In genomic region chr11:35617687-35618496, GRCh38 we compare ENCODE assay signal across 8 cellular contexts. TPM values are rescaled to one million over a fixed set of nuclear protein-coding genes. Genes with fewer than 3 reads are reported as not detected.
DNase-seq lines count a peak whose midpoint lies in the region; ATAC-seq and TF ChIP-seq lines count a peak whose summit lies in the region.

TSS of gene FJX1 (plus strand) at chr11:35618460. CDS start at chr11:35618637, 177 bp downstream.

- H3K4me3 ChIP-seq in coronary artery = peak within 1 kb of the TSS; percentile 86
- H3K4me3 ChIP-seq in kidney epithelial cell (ENCODE audit: low read depth, low read length) = peak within 1 kb of the TSS; percentile 63

- no peaks in the 10 kb centered on the region for H3K27me3 ChIP-seq in kidney epithelial cell (ENCODE audit: control insufficient read depth, insufficient read depth, low read length)

- H3K27ac ChIP-seq in coronary artery = peak within 1 kb of the TSS; percentile 51 to 88

- ATAC-seq in GM21528 (IDR thresholded peaks at IDR 0.05; ENCODE audit: low FRiP score, unreplicated experiment) = peak; percentile 50
- ATAC-seq in GM18873 (IDR thresholded peaks at IDR 0.05; ENCODE audit: low FRiP score, unreplicated experiment) = no peak

- no peaks in the 10 kb centered on the region for H3K36me3 ChIP-seq in ES-I3 (ENCODE audit: insufficient read depth, low read length)
- no peaks in the 10 kb centered on the region for H3K36me3 ChIP-seq in kidney epithelial cell (ENCODE audit: control insufficient read depth, insufficient read depth, low read length)

- TF ChIP-seq CTCF in coronary artery (IDR thresholded peaks at IDR 0.05) = no peak
- no peak for TF ChIP-seq CTCF in kidney epithelial cell (IDR thresholded peaks at IDR 0.05; ENCODE audit: insufficient read depth, low read length, poor library complexity, severe bottlenecking)

- H3K9me3 ChIP-seq in ES-I3 (ENCODE audit: control insufficient read depth, insufficient read depth, low read length) = no peaks in the 10 kb centered on the region

- DNase-seq in HuH-7 (ENCODE audit: low spot score) (peak; percentile 41), SKM-1 (lab: John Stamatoyannopoulos, UW; ENCODE audit: unreplicated experiment) (peak; percentile 21), coronary artery (ENCODE audit: low spot score) (peak; percentile 79), kidney epithelial cell (ENCODE audit: low read depth) (no peak)
- DNase-seq in stimulated activated CD4-positive, alpha-beta T cell treated with anti-CD3 and anti-CD28 coated beads, Interleukin-15, amount 100 ng/mL, for 24 hours = peak; percentile 51

- H3K9ac ChIP-seq in ES-I3 (ENCODE audit: low read depth, low read length) = peak within 1 kb of the TSS; percentile 69

- peaks cover 28% of the 10 kb centered on the region for H3K4me1 ChIP-seq in ES-I3 (ENCODE audit: insufficient read depth, low read length)

RNA-seq across cellular contexts. Expression of gene FJX1, which starts in this region (rescaled TPM):
- total RNA-seq in kidney epithelial cell = 36.1 and 37.2 TPM in 2 replicates
